ENCODE assay signal across 16 cellular contexts in the genomic region with DNA sequence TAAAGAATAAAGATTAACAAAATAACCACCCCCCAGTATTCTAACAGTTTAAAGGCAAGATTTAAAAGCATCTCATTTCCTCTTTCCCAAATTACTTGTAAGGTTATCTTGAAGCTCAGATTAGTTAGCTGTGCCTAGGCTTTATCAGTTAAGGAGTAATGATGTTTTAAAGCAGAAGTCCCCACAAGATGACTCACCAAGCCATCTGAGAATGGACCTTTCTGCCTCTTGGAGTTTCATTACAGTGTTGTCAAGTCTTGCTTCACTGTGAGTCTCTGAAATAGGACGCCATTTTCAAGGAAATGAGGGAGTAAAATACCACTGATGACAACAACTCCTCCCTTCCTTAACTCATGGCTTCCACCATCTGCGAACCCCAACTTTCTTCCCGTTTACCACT. TPM values are rescaled to one million over a fixed set of nuclear protein-coding genes. Genes with fewer than 3 reads are reported as not detected.
DNase-seq lines count a peak whose midpoint lies in the region; ATAC-seq and TF ChIP-seq lines count a peak whose summit lies in the region.
"Had no signal": no experiment of that assay in that cellular context is flagged by ENCODE, and none has a peak within 500 bp of the region (broad histone marks: within the 10 kb centered on the region; RNA-seq: fewer than 3 reads in every experiment).

No MANE protein-coding gene starts in this region.

- peak; percentile 90 for DNase-seq in OCI-M1 (lab: John Stamatoyannopoulos, UW)
- DNase-seq in fibroblast of villous mesenchyme (ENCODE audit: low read depth) = peak; percentile 5
- no peak for DNase-seq in NCI-H345 treated with DMSO at 0.1 percent for 48 hours (lab: John Stamatoyannopoulos, UW; ENCODE audit: unreplicated experiment)
- DNase-seq in amniotic stem cell (lab: John Stamatoyannopoulos, UW) = no peak
- DNase-seq in coronary artery (ENCODE audit: low spot score) = no peak
- DNase-seq: activated CD4-positive, CD25-positive, alpha-beta regulatory T cell; activated CD8-positive, alpha-beta memory T cell treated with anti-CD3 and anti-CD28 coated beads, Interleukin-2, amount 50 U/mL, for 4 hours; activated naive CD4-positive, alpha-beta T cell treated with anti-CD3 and anti-CD28 coated beads, Interleukin-2, amount 10 ng/mL, durations not matched to agents 7 days and 5 days; Caco-2; islet precursor cell; mucosa of descending colon; NCI-H2081 treated with DMSO at 0.1 percent for 48 hours; SK-N-SH had no signal

- TF ChIP-seq CTCF in fibroblast of villous mesenchyme (IDR thresholded peaks at IDR 0.05; ENCODE audit: insufficient read depth, low read depth, low read length) (no peak), coronary artery (IDR thresholded peaks at IDR 0.05) (no peak)

- H3K4me3 ChIP-seq in fibroblast of villous mesenchyme (ENCODE audit: low read depth, low read length) = no peak overlapping the region
- H3K4me3 ChIP-seq in coronary artery = no peak overlapping the region
- H3K4me3 ChIP-seq: mucosa of descending colon had no signal

- ATAC-seq in GM18520 (IDR thresholded peaks at IDR 0.05; ENCODE audit: unreplicated experiment) (peak; percentile 55), HG03196 (IDR thresholded peaks at IDR 0.05; ENCODE audit: unreplicated experiment) (peak; percentile 58), HG02588 (IDR thresholded peaks at IDR 0.05; ENCODE audit: unreplicated experiment) (no peak)
- ATAC-seq: mucosa of descending colon had no signal

- H3K27ac ChIP-seq in coronary artery = no peak overlapping the region

RNA-seq across cellular contexts. Expression of a gene that starts 35.9 kb away (rescaled TPM):
- not detected in 2 replicates for total RNA-seq in fibroblast of villous mesenchyme

Comparison
In these comparisons a context has a peak if more than half of its experiments do, and no peak if none do; other contexts are left out.
1. DNase-seq: peak in OCI-M1 (single experiment) and fibroblast of villous mesenchyme (single experiment); none in NCI-H345 treated with DMSO at 0.1 percent for 48 hours (single experiment), amniotic stem cell (single experiment) and coronary artery (single experiment).